In genomic region chr14:32109676-32110075, GRCh38 we compare ENCODE assay signal across 16 cellular contexts. TPM values are rescaled to one million over a fixed set of nuclear protein-coding genes. Genes with fewer than 3 reads are reported as not detected.
DNase-seq lines count a peak whose midpoint lies in the region; ATAC-seq, FAIRE-seq and TF ChIP-seq lines count a peak whose summit lies in the region.
"Had no signal": no experiment of that assay in that cellular context is flagged by ENCODE, and none has a peak within 500 bp of the region (broad histone marks: within the 10 kb centered on the region; RNA-seq: fewer than 3 reads in every experiment).

No MANE protein-coding gene starts in this region.

- peak; percentile 42 for FAIRE-seq in HTR-8/SVneo (lab: Jason Lieb, UNC)
- FAIRE-seq: GM12892 had no signal

- peak overlapping the region in 1 of 8 donors; percentile 29 for H3K27ac Mint-ChIP-seq in CD8-positive, alpha-beta memory T cell

- POLR2A ChIA-PET in BJ (lab: Charles Lee), result no interaction called here
- POLR2A ChIA-PET in CD8-positive, alpha-beta memory T cell (lab: Charles Lee), result no interaction called here

- no peak overlapping the region for H3K4me3 Mint-ChIP-seq in CD8-positive, alpha-beta memory T cell
- H3K4me3 Mint-ChIP-seq: activated T-cell treated with anti-CD3 and anti-CD28 coated beads, Interleukin-2, amount 50 U/mL, for 4 hours had no signal

- H3K36me3 Mint-ChIP-seq in CD8-positive, alpha-beta memory T cell, result peaks cover 3 to 8% (median 3%) of the 10 kb centered on the region in 3 donors

- no peaks in the 10 kb centered on the region for H3K27me3 Mint-ChIP-seq in CD8-positive, alpha-beta memory T cell

- TF ChIP-seq CTCF in BJ (IDR thresholded peaks at IDR 0.05; ENCODE audit: insufficient read depth, low read depth, low read length), result no peak

- ATAC-seq in GM19455 (IDR thresholded peaks at IDR 0.05; ENCODE audit: unreplicated experiment), result no peak
- ATAC-seq in HG03097 (IDR thresholded peaks at IDR 0.05; ENCODE audit: low FRiP score, unreplicated experiment), result no peak
- ATAC-seq: activated T-cell treated with anti-CD3 and anti-CD28 coated beads, Interleukin-2, amount 50 U/mL, for 4 hours; foreskin keratinocyte had no signal

- H3K27me3 ChIP-seq in BJ (ENCODE audit: control insufficient read depth, insufficient read depth, low read length), result no peaks in the 10 kb centered on the region
- no peaks in the 10 kb centered on the region for H3K27me3 ChIP-seq in CD8-positive, alpha-beta memory T cell (ENCODE audit: insufficient read depth, low read length, poor library complexity, severe bottlenecking)
- H3K27me3 ChIP-seq: foreskin keratinocyte had no signal

- peaks cover 15 to 40% (median 24%) of the 10 kb centered on the region in 3 donors for H3K4me1 Mint-ChIP-seq in CD8-positive, alpha-beta memory T cell

- DNase-seq in BJ (ENCODE audit: low read depth) (peak; percentile 58), HTR-8/SVneo (ENCODE audit: insufficient read length, low spot score) (no peak), dedifferentiated amniotic fluid mesenchymal stem cell (ENCODE audit: extremely low spot score) (peak; percentile 68), non-pigmented ciliary epithelial cell (ENCODE audit: low read depth) (peak; percentile 83), NCI-H1436 (lab: John Stamatoyannopoulos, UW) (no peak)
- no peak for DNase-seq in CD8-positive, alpha-beta memory T cell
- DNase-seq: activated CD4-positive, alpha-beta T cell treated with anti-CD3 and anti-CD28 coated beads for 48 hours; activated T-cell treated with anti-CD3 and anti-CD28 coated beads, Interleukin-2, amount 50 U/mL, for 4 hours; C1 segment of cervical spinal cord; DMS79 treated with DMSO at 0.1 percent for 48 hours; foreskin keratinocyte; occipital lobe; T-helper 9 cell had no signal

- CTCF ChIA-PET in BJ (lab: Yijun Ruan, JAX), result interaction anchor here (0.7 to 1.3 kb wide), 3 partner anchors 29 to 142 kb away, joined by 3 read pairs; no protein-coding TSS in a partner anchor
- CTCF ChIA-PET in CD8-positive, alpha-beta memory T cell (lab: Charles Lee), result no interaction called here

- no peaks in the 10 kb centered on the region; the same call in 1 of the 2 replicates for H3K36me3 ChIP-seq in BJ (ENCODE audit: control insufficient read depth, insufficient read depth, low read length)
- H3K36me3 ChIP-seq in CD8-positive, alpha-beta memory T cell (ENCODE audit: insufficient read depth, low read length), result no peaks in the 10 kb centered on the region

- H3K9me3 Mint-ChIP-seq in CD8-positive, alpha-beta memory T cell, result no peaks in the 10 kb centered on the region
- H3K9me3 Mint-ChIP-seq: activated T-cell treated with anti-CD3 and anti-CD28 coated beads, Interleukin-2, amount 50 U/mL, for 4 hours had no signal

- no peaks in the 10 kb centered on the region for H3K9me3 ChIP-seq in CD8-positive, alpha-beta memory T cell (ENCODE audit: low read length)

- no peaks in the 10 kb centered on the region for H3K4me1 ChIP-seq in CD8-positive, alpha-beta memory T cell (ENCODE audit: insufficient read depth, low read length)

- no peak overlapping the region for H3K27ac ChIP-seq in CD8-positive, alpha-beta memory T cell (ENCODE audit: low read depth, low read length)
- H3K27ac ChIP-seq: foreskin keratinocyte had no signal

- H3K4me3 ChIP-seq in BJ (ENCODE audit: low read depth, low read length), result no peak overlapping the region
- no peak overlapping the region for H3K4me3 ChIP-seq in CD8-positive, alpha-beta memory T cell (ENCODE audit: low read length)

RNA-seq across cellular contexts. Expression of gene ARHGAP5, which starts 32.6 kb away (rescaled TPM):
- polyA plus RNA-seq in BJ (2011; rRNA removed), result 17.4 and 43.1 TPM in 2 replicates
- polyA minus RNA-seq in BJ (2011; rRNA and poly(A)+ RNA removed), result 27.9 and 35.2 TPM in 2 replicates
- total RNA-seq in CD8-positive, alpha-beta memory T cell, result 10 to 100 TPM; 37.9 to 38.2 TPM
- polyA plus RNA-seq in CD8-positive, alpha-beta memory T cell, result 15.9 TPM

Comparison
In these comparisons a context has a peak if more than half of its experiments do, and no peak if none do; other contexts are left out.
1. DNase-seq: peak in BJ (single experiment), dedifferentiated amniotic fluid mesenchymal stem cell (single experiment) and non-pigmented ciliary epithelial cell (single experiment); none in HTR-8/SVneo (single experiment), CD8-positive, alpha-beta memory T cell (0 of 5) and NCI-H1436 (single experiment).